ENCODE assay signal across 16 cellular contexts in the genomic region with DNA sequence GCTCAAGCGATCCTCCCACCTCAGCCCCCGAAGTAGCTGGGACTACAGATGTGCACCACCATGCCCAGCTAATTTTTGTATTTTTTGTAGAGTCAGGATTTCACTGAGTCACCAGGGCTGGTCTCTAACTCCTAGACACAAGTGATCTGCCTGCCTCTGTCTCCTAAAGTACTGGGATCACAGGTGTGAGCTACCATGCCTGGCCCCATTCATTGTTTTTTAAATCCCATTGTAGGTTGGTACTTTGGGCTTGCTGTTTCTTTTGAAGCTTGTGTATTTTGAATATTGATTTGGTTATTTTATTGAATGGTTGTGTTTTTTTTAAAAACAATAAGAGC. TPM values are rescaled to one million over a fixed set of nuclear protein-coding genes. Genes with fewer than 3 reads are reported as not detected.
DNase-seq lines count a peak whose midpoint lies in the region; ATAC-seq, FAIRE-seq and TF ChIP-seq lines count a peak whose summit lies in the region.
"Had no signal": no experiment of that assay in that cellular context is flagged by ENCODE, and none has a peak within 500 bp of the region (broad histone marks: within the 10 kb centered on the region; RNA-seq: fewer than 3 reads in every experiment).

No MANE protein-coding gene starts in this region.

- no peak for FAIRE-seq in GM12891 (lab: Jason Lieb, UNC)
- FAIRE-seq: keratinocyte had no signal

- no peaks in the 10 kb centered on the region for H3K9me3 ChIP-seq in cardiac muscle cell (ENCODE audit: low read depth)
- no peaks in the 10 kb centered on the region for H3K9me3 ChIP-seq in Karpas-422 (ENCODE audit: low read length)
- H3K9me3 ChIP-seq in hepatocyte (ENCODE audit: low read depth) = no peaks in the 10 kb centered on the region
- H3K9me3 ChIP-seq: heart left ventricle, SK-N-SH had no signal

- no peaks in the 10 kb centered on the region for H3K36me3 ChIP-seq in cardiac muscle cell
- H3K36me3 ChIP-seq in Karpas-422 (ENCODE audit: insufficient read depth, low read length) = peaks cover 21% of the 10 kb centered on the region; the same call in 1 of the 2 replicates
- peaks cover 2% of the 10 kb centered on the region for H3K36me3 ChIP-seq in brain microvascular endothelial cell (replicated peaks)
- H3K36me3 ChIP-seq in hepatocyte (replicated peaks; ENCODE audit: insufficient read depth, low read depth) = no peaks in the 10 kb centered on the region

- no peak for TF ChIP-seq POLR2A in GM12891 (IDR thresholded peaks at IDR 0.05; ENCODE audit: low read depth, low read length)

- peaks cover 15% of the 10 kb centered on the region for H3K4me1 ChIP-seq in cardiac muscle cell (ENCODE audit: low read depth)
- peaks cover 38% of the 10 kb centered on the region for H3K4me1 ChIP-seq in Karpas-422 (ENCODE audit: low read length)
- H3K4me1 ChIP-seq in hepatocyte (ENCODE audit: insufficient read depth) = peaks cover 5% of the 10 kb centered on the region

- H3K9me3 Mint-ChIP-seq in endothelial cell (ENCODE audit: unreplicated experiment) = no peaks in the 10 kb centered on the region

- H3K27me3 ChIP-seq in cardiac muscle cell (no peaks in the 10 kb centered on the region), Karpas-422 (ENCODE audit: low read length) (no peaks in the 10 kb centered on the region), brain microvascular endothelial cell (replicated peaks) (no peaks in the 10 kb centered on the region), hepatocyte (no peaks in the 10 kb centered on the region)
- H3K27me3 ChIP-seq: heart left ventricle had no signal

- H4K20me1 ChIP-seq in Karpas-422 (ENCODE audit: insufficient read depth, low read depth, low read length) (peaks cover 38% of the 10 kb centered on the region), hepatocyte (ENCODE audit: insufficient read depth, poor library complexity, severe bottlenecking) (peaks cover 82% of the 10 kb centered on the region)

- H3K79me2 ChIP-seq in Karpas-422 (ENCODE audit: low read length) = peaks cover 98% of the 10 kb centered on the region
- H3K79me2 ChIP-seq in hepatocyte = peaks cover 99% of the 10 kb centered on the region

- no peak overlapping the region for H3K4me3 Mint-ChIP-seq in endothelial cell (ENCODE audit: unreplicated experiment)

- H3K27me3 Mint-ChIP-seq in endothelial cell (ENCODE audit: unreplicated experiment) = peaks cover 2% of the 10 kb centered on the region

- peaks cover 16% of the 10 kb centered on the region for H3K4me1 Mint-ChIP-seq in endothelial cell (ENCODE audit: unreplicated experiment)

- H3K27ac ChIP-seq in cardiac muscle cell (peak overlapping the region; percentile 59), Karpas-422 (ENCODE audit: low read length) (peak overlapping the region; percentile 7; the same call in 1 of the 2 replicates), brain microvascular endothelial cell (no peak overlapping the region), hepatocyte (no peak overlapping the region)
- H3K27ac ChIP-seq: heart left ventricle had no signal

- DNase-seq in cardiac muscle cell (ENCODE audit: low read depth in 1 of 2, low spot score in 1 of 2) (no peak), left cardiac atrium (no peak), Karpas-422 (no peak), endothelial cell (ENCODE audit: low spot score) (no peak), amniotic stem cell (lab: John Stamatoyannopoulos, UW) (no peak), brain microvascular endothelial cell (no peak), GM12891 (ENCODE audit: insufficient read length, low spot score) (no peak), hepatocyte (ENCODE audit: low spot score) (no peak)
- DNase-seq: activated CD8-positive, alpha-beta memory T cell treated with anti-CD3 and anti-CD28 coated beads for 24 hours; heart left ventricle; NCI-H2081 treated with DMSO at 0.1 percent for 48 hours; NCI-H774; right cardiac atrium had no signal

- H3K4me2 ChIP-seq in Karpas-422 (ENCODE audit: low read depth, low read length, poor library complexity, severe bottlenecking) (no peak overlapping the region), hepatocyte (no peak overlapping the region)
- H3K4me2 ChIP-seq: SK-N-SH had no signal

- intact Hi-C loops in left cardiac atrium (cut with DNase I) = no loop called here

- H3K9ac ChIP-seq in Karpas-422 (ENCODE audit: low read length) = no peak overlapping the region
- H3K9ac ChIP-seq: SK-N-SH had no signal

- H3K9me2 ChIP-seq in Karpas-422 (replicated peaks; ENCODE audit: insufficient read depth, low read length) = no peaks in the 10 kb centered on the region
- no peaks in the 10 kb centered on the region for H3K9me2 ChIP-seq in hepatocyte (replicated peaks; ENCODE audit: insufficient read depth)
- H3K9me2 ChIP-seq: SK-N-SH had no signal

- WGBS in hepatocyte (ENCODE audit: low lambda C conversion rate, missing lambda C conversion rate) = 45% methylated on average over 2 of the region's 2 CpGs

- peak overlapping the region; percentile 41 for H3K27ac Mint-ChIP-seq in endothelial cell (ENCODE audit: unreplicated experiment)

- ATAC-seq in left cardiac atrium = no peak
- ATAC-seq: Panc1 had no signal

- peaks cover 4% of the 10 kb centered on the region for H3K36me3 Mint-ChIP-seq in endothelial cell (ENCODE audit: low read depth, unreplicated experiment)

- TF ChIP-seq CTCF in cardiac muscle cell (IDR thresholded peaks at IDR 0.05; ENCODE audit: low read depth, low read length) = no peak
- TF ChIP-seq CTCF in endothelial cell (IDR thresholded peaks at IDR 0.05; ENCODE audit: unreplicated experiment) = no peak
- TF ChIP-seq CTCF in brain microvascular endothelial cell (IDR thresholded peaks at IDR 0.05; ENCODE audit: low read depth, low read length, missing control alignments) = no peak
- no peak for TF ChIP-seq CTCF in hepatocyte (IDR thresholded peaks at IDR 0.05; ENCODE audit: poor library complexity)

- H2AFZ ChIP-seq in Karpas-422 (ENCODE audit: low read length) (no peak overlapping the region), hepatocyte (no peak overlapping the region)

- in situ Hi-C loops in brain microvascular endothelial cell (cut with HindIII; ENCODE audit: low pct_ligation_motif_present, low sequenced_read_pairs) = no loop called here

- H3K4me3 ChIP-seq in cardiac muscle cell = no peak overlapping the region
- H3K4me3 ChIP-seq in Karpas-422 (ENCODE audit: low read length) = no peak overlapping the region
- H3K4me3 ChIP-seq in brain microvascular endothelial cell (ENCODE audit: low read depth, low read length) = no peak overlapping the region
- H3K4me3 ChIP-seq in hepatocyte = no peak overlapping the region
- H3K4me3 ChIP-seq: heart left ventricle had no signal

TF ChIP-seq in GM12891, 5 proteins besides CTCF, POLR2A, EP300 and RAD21:
- TF ChIP-seq PAX5 (IDR thresholded peaks at IDR 0.05; ENCODE audit: insufficient read depth, low read length, severe bottlenecking) (no peak), POU2F2 (IDR thresholded peaks at IDR 0.05; ENCODE audit: low read depth, low read length) (no peak), SPI1 (IDR thresholded peaks at IDR 0.05; ENCODE audit: low read depth, low read length) (no peak), POLR2AphosphoS5 (IDR thresholded peaks at IDR 0.05; ENCODE audit: low read depth, low read length) (no peak), TAF1 (IDR thresholded peaks at IDR 0.05; ENCODE audit: low read depth, low read length) (no peak)

RNA-seq across cellular contexts. Expression of a gene that starts 26.7 kb away (rescaled TPM):
- 53.9 and 82.1 TPM in 2 replicates for total RNA-seq in cardiac muscle cell
- 42.5 and 59.4 TPM in 2 replicates for polyA plus RNA-seq in cardiac muscle cell
- total RNA-seq in left cardiac atrium = 10 to 100 TPM; 49.0 to 55.4 TPM
- 66.2 and 148 TPM in 2 replicates for total RNA-seq in Karpas-422 (2014; rRNA removed; shearing (Covaris generic); ENCODE audit: low replicate concordance)
- 124 TPM for total RNA-seq in endothelial cell (ENCODE audit: unreplicated experiment)
- 17.0 TPM for polyA plus RNA-seq in GM12891 (2012; ENCODE audit: low read depth, missing spikeins)
- total RNA-seq in hepatocyte = 86.1 and 91.1 TPM in 2 replicates
- 25.2 and 29.8 TPM in 2 replicates for polyA plus RNA-seq in hepatocyte

Comparison
In these comparisons a context has a peak if more than half of its experiments do, and no peak if none do; other contexts are left out.
1. H3K27ac ChIP-seq: peak in cardiac muscle cell (single experiment) and Karpas-422 (single experiment); none in brain microvascular endothelial cell (single experiment) and hepatocyte (single experiment).